ENCODE assay signal across 32 cellular contexts in genomic region chr12:85693093-85693665, GRCh38.
"Had no signal": no experiment of that assay in that cellular context is flagged by ENCODE, and none has a peak within 500 bp of the region (broad histone marks: within the 10 kb centered on the region; RNA-seq: fewer than 3 reads in every experiment).

No MANE protein-coding gene starts in this region.

- ATAC-seq: activated CD4-positive, CD25-positive, alpha-beta regulatory T cell treated with anti-CD3 and anti-CD28 coated beads, Interleukin-2, amount 50 U/mL, for 24 hours; activated naive CD8-positive, alpha-beta T cell treated with anti-CD3 and anti-CD28 coated beads, Interleukin-2, amount 50 U/mL, for 24 hours; activated T-cell treated with anti-CD3 and anti-CD28 coated beads, Interleukin-2, amount 50 U/mL, for 4 hours; Right ventricle myocardium inferior; WTC11 had no signal

- H2AFZ ChIP-seq: PC-9 had no signal

- H3K4me3 Mint-ChIP-seq: activated CD4-positive, alpha-beta memory T cell treated with anti-CD3 and anti-CD28 coated beads for 36 hours; activated naive CD4-positive, alpha-beta T cell treated with anti-CD3 and anti-CD28 coated beads, Interleukin-2, amount 10 ng/mL, durations not matched to agents 7 days and 5 days; activated naive CD8-positive, alpha-beta T cell; activated naive CD8-positive, alpha-beta T cell treated with anti-CD3 and anti-CD28 coated beads, Interleukin-2, amount 50 U/mL, for 24 hours; activated T-cell treated with anti-CD3 and anti-CD28 coated beads, Interleukin-2, amount 50 U/mL, for 4 hours; activated T-helper 1 cell treated with anti-CD3 and anti-CD28 coated beads, Interleukin-12 subunit alpha, Interleukin-12 subunit beta, Interleukin-2, Interleukin-4 antibody, amounts not matched to agents 30 ng/mL and 10 ng/mL and 1 ng/mL, durations not matched to agents 14 hours and 24 hours and 36 hours; brain; WTC11 had no signal

- H3K4me2 ChIP-seq: PC-9 had no signal

- H3K4me3 ChIP-seq: PC-9 had no signal

- H3K27me3 Mint-ChIP-seq: activated CD4-positive, alpha-beta memory T cell treated with anti-CD3 and anti-CD28 coated beads for 36 hours; activated naive CD4-positive, alpha-beta T cell treated with anti-CD3 and anti-CD28 coated beads, Interleukin-2, amount 10 ng/mL, durations not matched to agents 7 days and 5 days; activated naive CD8-positive, alpha-beta T cell; activated naive CD8-positive, alpha-beta T cell treated with anti-CD3 and anti-CD28 coated beads, Interleukin-2, amount 50 U/mL, for 24 hours had no signal

- H3K27ac ChIP-seq: PC-9, RWPE1 had no signal

- H3K27ac Mint-ChIP-seq: activated CD4-positive, alpha-beta memory T cell treated with anti-CD3 and anti-CD28 coated beads for 36 hours; activated naive CD4-positive, alpha-beta T cell treated with anti-CD3 and anti-CD28 coated beads, Interleukin-2, amount 10 ng/mL, durations not matched to agents 7 days and 5 days; activated naive CD8-positive, alpha-beta T cell; activated naive CD8-positive, alpha-beta T cell treated with anti-CD3 and anti-CD28 coated beads, Interleukin-2, amount 50 U/mL, for 24 hours; activated T-helper 1 cell treated with anti-CD3 and anti-CD28 coated beads, Interleukin-12 subunit alpha, Interleukin-12 subunit beta, Interleukin-2, Interleukin-4 antibody, amounts not matched to agents 30 ng/mL and 10 ng/mL and 1 ng/mL, durations not matched to agents 14 hours and 24 hours and 36 hours; brain; WTC11 had no signal

- H3K36me3 Mint-ChIP-seq: activated CD4-positive, alpha-beta memory T cell treated with anti-CD3 and anti-CD28 coated beads for 36 hours; activated naive CD4-positive, alpha-beta T cell treated with anti-CD3 and anti-CD28 coated beads, Interleukin-2, amount 10 ng/mL, durations not matched to agents 7 days and 5 days; activated naive CD8-positive, alpha-beta T cell; brain; WTC11 had no signal

- DNase-seq: activated CD4-positive, alpha-beta memory T cell treated with anti-CD3 and anti-CD28 coated beads for 36 hours; activated CD4-positive, alpha-beta T cell treated with anti-CD3 and anti-CD28 coated beads for 4 hours; activated CD4-positive, alpha-beta T cell treated with anti-CD3 and anti-CD28 coated beads, Interleukin-2, amount 50 U/mL, for 1 hour; activated CD8-positive, alpha-beta memory T cell treated with anti-CD3 and anti-CD28 coated beads, Interleukin-2, amount 50 U/mL, for 4 hours; activated naive CD4-positive, alpha-beta T cell treated with anti-CD3 and anti-CD28 coated beads, Interleukin-2, amount 10 ng/mL, durations not matched to agents 7 days and 5 days; activated naive CD8-positive, alpha-beta T cell treated with anti-CD3 and anti-CD28 coated beads, Interleukin-2, amount 50 U/mL, for 24 hours; activated T-cell treated with anti-CD3 and anti-CD28 coated beads for 4 hours; activated T-cell treated with anti-CD3 and anti-CD28 coated beads, Interleukin-2, amount 50 U/mL, for 4 hours; anterior cingulate cortex; caudate nucleus; cerebellar nuclear complex; Karpas-422; NCI-H1092; NCI-H1417 treated with DMSO at 0.1 percent for 48 hours; NCI-H1694; NCI-H1930; NCI-H2081 treated with DMSO at 0.1 percent for 48 hours; NCI-H345; NCI-H526; NCI-H748 treated with DMSO at 0.1 percent for 48 hours; PC-9; SIG-M5; SW 1271; T-helper 1 cell; T1000 had no signal

- H3K4me1 Mint-ChIP-seq: activated naive CD4-positive, alpha-beta T cell treated with anti-CD3 and anti-CD28 coated beads, Interleukin-2, amount 10 ng/mL, durations not matched to agents 7 days and 5 days; activated naive CD8-positive, alpha-beta T cell treated with anti-CD3 and anti-CD28 coated beads, Interleukin-2, amount 50 U/mL, for 24 hours; brain had no signal
